In the genomic region with DNA sequence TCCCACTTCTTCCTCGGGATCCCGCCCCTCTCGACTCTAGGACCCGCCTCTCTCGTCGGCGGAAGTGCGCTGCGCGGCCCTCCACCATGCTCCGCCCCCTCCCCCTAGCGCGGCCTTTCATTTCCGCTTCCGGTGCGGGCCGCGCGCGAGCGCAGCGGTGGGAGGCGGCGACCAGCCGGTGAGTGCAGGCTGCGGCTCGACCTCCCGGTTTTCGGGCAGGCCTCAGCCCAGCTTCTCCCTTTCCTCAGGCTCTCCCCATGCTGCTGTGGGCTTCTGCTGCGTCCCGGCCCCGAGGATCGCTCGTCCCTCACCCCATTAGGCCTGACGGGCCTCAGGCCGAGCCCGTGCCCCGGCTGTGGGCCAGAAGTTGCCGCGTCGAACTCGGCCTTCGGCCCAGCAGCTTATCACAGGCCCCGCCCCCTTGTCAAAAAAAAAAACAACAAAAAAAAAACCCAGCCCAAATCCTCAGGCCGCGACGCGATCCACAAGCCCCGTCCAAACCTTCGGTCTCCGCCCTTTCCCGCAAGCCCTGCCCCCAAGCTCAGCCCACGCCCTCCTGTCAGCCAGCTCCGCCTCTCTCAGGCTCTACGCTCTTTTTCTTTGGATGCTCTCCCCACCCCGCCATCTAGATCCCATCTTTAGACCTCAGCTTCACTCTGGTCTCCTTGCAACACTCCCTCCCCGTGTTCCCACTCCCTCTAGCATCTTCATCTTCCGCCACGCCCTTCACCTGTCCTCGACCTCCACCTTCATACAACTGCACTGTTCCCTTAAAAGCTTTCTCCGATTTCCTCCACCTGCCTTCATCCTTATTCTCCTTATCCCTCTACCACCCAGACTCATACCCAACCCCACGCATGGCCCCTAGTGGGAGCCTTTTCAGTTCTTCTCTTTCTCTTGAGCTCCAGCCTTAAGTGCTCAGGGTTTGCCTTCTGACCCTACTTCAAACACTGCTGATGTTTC, we compare ENCODE assay signal across 8 cellular contexts. TPM values are rescaled to one million over a fixed set of nuclear protein-coding genes. Genes with fewer than 3 reads are reported as not detected.
A peak's percentile ranks its signal among the peaks of the same experiment; 100 is the strongest.
DNase-seq lines count a peak whose midpoint lies in the region; ATAC-seq and TF ChIP-seq lines count a peak whose summit lies in the region.

A gene with protein sequence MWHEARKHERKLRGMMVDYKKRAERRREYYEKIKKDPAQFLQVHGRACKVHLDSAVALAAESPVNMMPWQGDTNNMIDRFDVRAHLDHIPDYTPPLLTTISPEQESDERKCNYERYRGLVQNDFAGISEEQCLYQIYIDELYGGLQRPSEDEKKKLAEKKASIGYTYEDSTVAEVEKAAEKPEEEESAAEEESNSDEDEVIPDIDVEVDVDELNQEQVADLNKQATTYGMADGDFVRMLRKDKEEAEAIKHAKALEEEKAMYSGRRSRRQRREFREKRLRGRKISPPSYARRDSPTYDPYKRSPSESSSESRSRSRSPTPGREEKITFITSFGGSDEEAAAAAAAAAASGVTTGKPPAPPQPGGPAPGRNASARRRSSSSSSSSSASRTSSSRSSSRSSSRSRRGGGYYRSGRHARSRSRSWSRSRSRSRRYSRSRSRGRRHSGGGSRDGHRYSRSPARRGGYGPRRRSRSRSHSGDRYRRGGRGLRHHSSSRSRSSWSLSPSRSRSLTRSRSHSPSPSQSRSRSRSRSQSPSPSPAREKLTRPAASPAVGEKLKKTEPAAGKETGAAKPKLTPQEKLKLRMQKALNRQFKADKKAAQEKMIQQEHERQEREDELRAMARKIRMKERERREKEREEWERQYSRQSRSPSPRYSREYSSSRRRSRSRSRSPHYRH (plus strand): TSS at position 115 of the 963 bp plus-strand sequence. CDS start 1,168 bp downstream, outside the sequence.

- H3K79me2 ChIP-seq in DOHH2 (ENCODE audit: control insufficient read depth, low read length) (peaks cover 52% of the 10 kb centered on the region), GM23338 (replicated peaks; ENCODE audit: insufficient read depth) (peaks cover 43% of the 10 kb centered on the region), neural progenitor cell (ENCODE audit: low read depth) (peaks cover 48% of the 10 kb centered on the region)

- H3K4me3 Mint-ChIP-seq in GM23338, result peak within 1 kb of the TSS; percentile 92
- peak within 1 kb of the TSS; percentile 96 for H3K4me3 Mint-ChIP-seq in neural progenitor cell

- H3K27me3 ChIP-seq in DOHH2 (ENCODE audit: control insufficient read depth, low read length), result no peaks in the 10 kb centered on the region
- no peaks in the 10 kb centered on the region for H3K27me3 ChIP-seq in GM23338 (ENCODE audit: insufficient read depth)
- no peaks in the 10 kb centered on the region for H3K27me3 ChIP-seq in neural progenitor cell
- H3K27me3 ChIP-seq in stomach smooth muscle (ENCODE audit: control insufficient read depth in 1 of 2, insufficient read depth in 2 of 2, low read length in 2 of 2), result no peaks in the 10 kb centered on the region

- peaks cover 41% of the 10 kb centered on the region for H3K36me3 Mint-ChIP-seq in GM23338 (ENCODE audit: low read depth)
- H3K36me3 Mint-ChIP-seq in neural progenitor cell, result peaks cover 13% of the 10 kb centered on the region

- H3K9ac ChIP-seq in neural progenitor cell (peak within 1 kb of the TSS; percentile 94), stomach smooth muscle (ENCODE audit: low read length in 2 of 2) (peak within 1 kb of the TSS; percentile 94 to 96)

- 0 out of 2 replicates have a peak within 1 kb of the TSS, but pooled peaks have one; percentile 81 for H2AFZ ChIP-seq in GM23338
- H2AFZ ChIP-seq in neural progenitor cell (replicated peaks), result peak within 1 kb of the TSS; percentile 78

- DNase-seq in GM23338 (ENCODE audit: low spot score), result peak; percentile 96
- DNase-seq in LoVo (ENCODE audit: low spot score), result peak; percentile 93
- peak; percentile 73 for DNase-seq in activated gamma-delta T cell (lab: John Stamatoyannopoulos, UW)
- DNase-seq in fibroblast of villous mesenchyme (ENCODE audit: low read depth), result peak; percentile 93
- DNase-seq in neural progenitor cell (ENCODE audit: low spot score), result peak; percentile 96

- H4K20me1 ChIP-seq in DOHH2 (ENCODE audit: control insufficient read depth, insufficient read depth, low read depth, low read length), result peaks cover 20% of the 10 kb centered on the region
- H4K20me1 ChIP-seq in GM23338 (replicated peaks; ENCODE audit: insufficient read depth), result peaks cover 29% of the 10 kb centered on the region
- H4K20me1 ChIP-seq in neural progenitor cell (ENCODE audit: low read depth), result peaks cover 42% of the 10 kb centered on the region

- peak; percentile 93 for TF ChIP-seq POLR2A in Raji (IDR thresholded peaks at IDR 0.05; ENCODE audit: insufficient read depth, low read depth, low read length)

- H3K4me1 ChIP-seq in DOHH2 (ENCODE audit: control insufficient read depth, low read length) (peaks cover 41% of the 10 kb centered on the region), GM23338 (ENCODE audit: insufficient read depth) (peaks cover 6% of the 10 kb centered on the region), neural progenitor cell (peaks cover 9% of the 10 kb centered on the region), stomach smooth muscle (ENCODE audit: control insufficient read depth, insufficient read depth, low read length) (peaks cover 25% of the 10 kb centered on the region)

- H3K4me3 ChIP-seq in DOHH2 (ENCODE audit: low read length), result peak within 1 kb of the TSS; percentile 97
- peak within 1 kb of the TSS; percentile 100 for H3K4me3 ChIP-seq in GM23338
- H3K4me3 ChIP-seq in fibroblast of villous mesenchyme (ENCODE audit: low read depth, low read length), result peak within 1 kb of the TSS; percentile 96
- H3K4me3 ChIP-seq in neural progenitor cell, result peak within 1 kb of the TSS; percentile 100
- H3K4me3 ChIP-seq in stomach smooth muscle (ENCODE audit: low read length in 2 of 2), result peak within 1 kb of the TSS; percentile 78 to 96

- H3K4me2 ChIP-seq in DOHH2 (ENCODE audit: low read length) (peak within 1 kb of the TSS; percentile 98), GM23338 (peak within 1 kb of the TSS; percentile 93), neural progenitor cell (peak within 1 kb of the TSS; percentile 98)

- H3K4me1 Mint-ChIP-seq in GM23338 (peaks cover 10% of the 10 kb centered on the region), neural progenitor cell (peaks cover 20% of the 10 kb centered on the region)

- H3F3A ChIP-seq in DOHH2 (ENCODE audit: control insufficient read depth, insufficient read depth) (peaks cover 6% of the 10 kb centered on the region; the same call in 1 of the 2 replicates), GM23338 (replicated peaks; ENCODE audit: low read depth) (peaks cover 16% of the 10 kb centered on the region), neural progenitor cell (ENCODE audit: low read depth) (peaks cover 8% of the 10 kb centered on the region)

- H3K27ac Mint-ChIP-seq in GM23338 (peak within 1 kb of the TSS; percentile 83), neural progenitor cell (peak within 1 kb of the TSS; percentile 4)

- TF ChIP-seq CTCF in DOHH2 (IDR thresholded peaks at IDR 0.05; ENCODE audit: low read depth, low read length, poor library complexity, severe bottlenecking), result no peak
- no peak for TF ChIP-seq CTCF in GM23338 (conservative IDR thresholded peaks at IDR 0.05; ENCODE audit: low read depth in 2 of 2)
- no peak for TF ChIP-seq CTCF in fibroblast of villous mesenchyme (IDR thresholded peaks at IDR 0.05; ENCODE audit: insufficient read depth, low read depth, low read length)
- TF ChIP-seq CTCF in neural progenitor cell (IDR thresholded peaks at IDR 0.05), result no peak

- H3K36me3 ChIP-seq in DOHH2 (ENCODE audit: control insufficient read depth, low read length) (peaks cover 77% of the 10 kb centered on the region), GM23338 (ENCODE audit: insufficient read depth) (peaks cover 20% of the 10 kb centered on the region; the same call in 1 of the 2 replicates), neural progenitor cell (no peaks in the 10 kb centered on the region), stomach smooth muscle (ENCODE audit: control insufficient read depth in 2 of 2, insufficient read depth in 2 of 2, low read length in 2 of 2) (peaks cover 28 to 29% of the 10 kb centered on the region in 2 donors)

- H3K9me3 ChIP-seq in DOHH2 (ENCODE audit: control insufficient read depth, insufficient read depth, low read length) (no peaks in the 10 kb centered on the region), neural progenitor cell (ENCODE audit: low read depth) (no peaks in the 10 kb centered on the region), stomach smooth muscle (ENCODE audit: control insufficient read depth in 2 of 2, low read length in 2 of 2) (no peaks in the 10 kb centered on the region)

- no peaks in the 10 kb centered on the region for H3K9me3 Mint-ChIP-seq in GM23338
- H3K9me3 Mint-ChIP-seq in neural progenitor cell, result no peaks in the 10 kb centered on the region

- H3K27ac ChIP-seq in DOHH2 (ENCODE audit: low read depth, low read length), result peak within 1 kb of the TSS; percentile 97
- H3K27ac ChIP-seq in GM23338 (ENCODE audit: low read depth), result peak within 1 kb of the TSS; percentile 81
- H3K27ac ChIP-seq in neural progenitor cell, result peak within 1 kb of the TSS; percentile 83
- peak within 1 kb of the TSS; percentile 91 for H3K27ac ChIP-seq in stomach smooth muscle (ENCODE audit: low read length)

- H3K27me3 Mint-ChIP-seq in GM23338 (ENCODE audit: insufficient read depth, low read depth, poor library complexity) (peaks cover 9% of the 10 kb centered on the region), neural progenitor cell (ENCODE audit: insufficient read depth, low read depth) (no peaks in the 10 kb centered on the region)

- peak; percentile 98 for ATAC-seq in GM23338

- no peaks in the 10 kb centered on the region for H3K9me2 ChIP-seq in DOHH2 (replicated peaks; ENCODE audit: control insufficient read depth, low read length)
- H3K9me2 ChIP-seq in GM23338 (ENCODE audit: insufficient read depth), result no peaks in the 10 kb centered on the region

TF ChIP-seq in GM23338, 12 proteins besides CTCF, POLR2A, EP300 and RAD21 (continues in another document):
- peak; percentile 62 for TF ChIP-seq CREB1 (CRISPR knock-in tag; IDR thresholded peaks at IDR 0.05; ENCODE audit: low read depth)
- TF ChIP-seq POLR2AphosphoS5 (IDR thresholded peaks at IDR 0.05; ENCODE audit: low read depth), result peak; percentile 93
- TF ChIP-seq EZH2 (IDR thresholded peaks at IDR 0.05; ENCODE audit: low read depth, unreplicated experiment), result no peak
- TF ChIP-seq, protein P1, sequence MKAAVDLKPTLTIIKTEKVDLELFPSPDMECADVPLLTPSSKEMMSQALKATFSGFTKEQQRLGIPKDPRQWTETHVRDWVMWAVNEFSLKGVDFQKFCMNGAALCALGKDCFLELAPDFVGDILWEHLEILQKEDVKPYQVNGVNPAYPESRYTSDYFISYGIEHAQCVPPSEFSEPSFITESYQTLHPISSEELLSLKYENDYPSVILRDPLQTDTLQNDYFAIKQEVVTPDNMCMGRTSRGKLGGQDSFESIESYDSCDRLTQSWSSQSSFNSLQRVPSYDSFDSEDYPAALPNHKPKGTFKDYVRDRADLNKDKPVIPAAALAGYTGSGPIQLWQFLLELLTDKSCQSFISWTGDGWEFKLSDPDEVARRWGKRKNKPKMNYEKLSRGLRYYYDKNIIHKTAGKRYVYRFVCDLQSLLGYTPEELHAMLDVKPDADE (IDR thresholded peaks at IDR 0.05), result peak; percentile 83

RNA-seq across cellular contexts. Expression of the gene that starts here (rescaled TPM):
- 78.7 and 92.3 TPM in 2 replicates for total RNA-seq in GM23338 (2014; rRNA removed; shearing (Covaris generic))
- polyA plus RNA-seq in GM23338 (2016; fragmentation: Nextera tagmentation; extraction: Ambion mirVana), result 26.5 and 27.1 TPM in 2 replicates
- total RNA-seq in fibroblast of villous mesenchyme, result 14.2 and 16.4 TPM in 2 replicates
- 57.0 and 97.1 TPM in 2 replicates for total RNA-seq in neural progenitor cell (ENCODE audit: low replicate concordance)

Comparison
In these comparisons a context has a peak if more than half of its experiments do, and no peak if none do; other contexts are left out.
1. Peak in every context shown above with its lines: DNase-seq, ATAC-seq, H3K4me3 ChIP-seq and H3K27ac ChIP-seq.